In the genomic region with DNA sequence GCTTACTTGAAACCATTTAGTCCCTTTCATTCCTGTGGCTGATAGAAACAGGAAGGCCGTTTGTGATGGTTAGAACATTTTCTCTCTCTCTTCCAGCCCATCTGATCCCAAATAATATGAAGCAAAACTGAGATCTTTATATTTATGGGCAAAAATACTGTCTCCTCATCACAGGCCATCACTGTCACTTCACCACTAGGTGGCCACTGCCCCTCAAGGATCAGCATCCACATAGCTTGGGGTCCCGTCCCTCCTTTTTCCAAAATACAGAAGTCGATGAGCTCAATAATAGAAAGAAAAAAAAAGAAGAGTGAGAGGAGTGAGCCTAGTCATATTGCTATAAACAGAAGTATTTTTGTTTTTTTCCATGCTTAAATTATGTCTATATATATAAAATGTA, we compare ENCODE assay signal across 12 cellular contexts. TPM values are rescaled to one million over a fixed set of nuclear protein-coding genes. Genes with fewer than 3 reads are reported as not detected.
DNase-seq lines count a peak whose midpoint lies in the region; FAIRE-seq and TF ChIP-seq lines count a peak whose summit lies in the region.
"Had no signal": no experiment of that assay in that cellular context is flagged by ENCODE, and none has a peak within 500 bp of the region (broad histone marks: within the 10 kb centered on the region; RNA-seq: fewer than 3 reads in every experiment).

No MANE protein-coding gene starts in this region.

- dilution Hi-C loops in endothelial cell of umbilical vein (cut with MboI; ENCODE audit: extremely low pct_ligation_motif_present, low sequenced_read_pairs) = no loop called here

- no peak for FAIRE-seq in endothelial cell of umbilical vein (lab: Jason Lieb, UNC)

- H4K20me1 ChIP-seq in endothelial cell of umbilical vein (replicated peaks; ENCODE audit: control insufficient read depth, extremely low read depth, insufficient read depth, low read length) = no peaks in the 10 kb centered on the region
- no peaks in the 10 kb centered on the region for H4K20me1 ChIP-seq in smooth muscle cell (ENCODE audit: low read depth)

- POLR2A ChIA-PET in endothelial cell of umbilical vein (lab: Charles Lee) = no interaction called here

- no peak overlapping the region for H3K9ac ChIP-seq in endothelial cell of umbilical vein (replicated peaks; ENCODE audit: extremely low read depth, insufficient read depth, low read length)
- no peak overlapping the region for H3K9ac ChIP-seq in smooth muscle cell (ENCODE audit: low read depth)

- H3K27me3 ChIP-seq in endothelial cell of umbilical vein (ENCODE audit: control insufficient read depth in 2 of 2, insufficient read depth in 2 of 2, low read length in 2 of 2) = no peaks in the 10 kb centered on the region
- H3K27me3 ChIP-seq in smooth muscle cell (ENCODE audit: low read depth) = no peaks in the 10 kb centered on the region
- H3K27me3 ChIP-seq in MG63 = no peaks in the 10 kb centered on the region
- H3K27me3 ChIP-seq: stomach had no signal

- H2AFZ ChIP-seq in endothelial cell of umbilical vein (ENCODE audit: low read depth, low read length) (no peak overlapping the region), smooth muscle cell (ENCODE audit: low read depth) (no peak overlapping the region)

- DNase-seq in SIG-M5 treated with dmso at 0.1 percent for 504 hours (lab: John Stamatoyannopoulos, UW; ENCODE audit: unreplicated experiment) (peak; percentile 81), SIG-M5 (lab: John Stamatoyannopoulos, UW) (no peak), NCI-H446 treated with DMSO at 0.1 percent for 48 hours (lab: John Stamatoyannopoulos, UW) (peak; percentile 31), endothelial cell of umbilical vein (ENCODE audit: low read depth, low spot score) (no peak), smooth muscle cell (lab: John Stamatoyannopoulos, UW; ENCODE audit: unreplicated experiment) (no peak), cortex of kidney (lab: John Stamatoyannopoulos, UW) (no peak), amniotic stem cell (lab: John Stamatoyannopoulos, UW) (no peak), MG63 (no peak)
- DNase-seq: activated CD4-positive, alpha-beta T cell treated with anti-CD3 and anti-CD28 coated beads, Interleukin-2, amount 50 U/mL, for 48 hours; NCI-H2081 treated with DMSO at 0.1 percent for 48 hours; stomach had no signal

- peak; percentile 48 to 52 for TF ChIP-seq CTCF in endothelial cell of umbilical vein (IDR thresholded peaks at IDR 0.05; ENCODE audit: extremely low read depth in 1 of 2, insufficient read depth in 1 of 2, low read depth in 1 of 2, low read length in 2 of 2)
- peak; percentile 49 for TF ChIP-seq CTCF in smooth muscle cell (IDR thresholded peaks at IDR 0.05; ENCODE audit: borderline replicate concordance, insufficient read depth, poor library complexity, severe bottlenecking)

- H3K4me1 ChIP-seq in endothelial cell of umbilical vein (ENCODE audit: control insufficient read depth, extremely low read depth, insufficient read depth, low read length) (no peaks in the 10 kb centered on the region), smooth muscle cell (ENCODE audit: low read depth) (no peaks in the 10 kb centered on the region)
- H3K4me1 ChIP-seq: stomach had no signal

- H3K4me2 ChIP-seq in endothelial cell of umbilical vein (ENCODE audit: insufficient read depth, low read length) = no peak overlapping the region
- H3K4me2 ChIP-seq in smooth muscle cell = no peak overlapping the region

- TF ChIP-seq POLR2A in endothelial cell of umbilical vein (IDR thresholded peaks at IDR 0.05; ENCODE audit: low read depth, low read length) = no peak

- no peak overlapping the region for H3K4me3 ChIP-seq in endothelial cell of umbilical vein (replicated peaks in 1 of 3; ENCODE audit: insufficient read depth in 1 of 3, low read depth in 1 of 3, low read length in 3 of 3)
- H3K4me3 ChIP-seq in smooth muscle cell = no peak overlapping the region
- no peak overlapping the region for H3K4me3 ChIP-seq in MG63
- H3K4me3 ChIP-seq: stomach had no signal

- intact Hi-C loops in endothelial cell of umbilical vein (cut with micrococcal nuclease) = loop anchor here (1.0 to 2.0 kb wide), 2 partner anchors 59 to 142 kb away; no protein-coding TSS in a partner anchor

- no peaks in the 10 kb centered on the region for H3K9me1 ChIP-seq in endothelial cell of umbilical vein (replicated peaks; ENCODE audit: control insufficient read depth, extremely low read depth, insufficient read depth, low read length)

- WGBS in smooth muscle cell (ENCODE audit: low lambda C conversion rate) = 37% methylated on average over 3 of the region's 3 CpGs

- H3F3A ChIP-seq in smooth muscle cell (ENCODE audit: low read depth) = no peaks in the 10 kb centered on the region

- CTCF ChIA-PET in endothelial cell of umbilical vein (lab: Charles Lee) = interaction anchor here (0.7 to 1.7 kb wide), 6 partner anchors 9 to 145 kb away, joined by 3 to 16 read pairs (median 5); no protein-coding TSS in a partner anchor

- H3K79me2 ChIP-seq in endothelial cell of umbilical vein (ENCODE audit: control insufficient read depth, insufficient read depth, low read length) (no peaks in the 10 kb centered on the region), smooth muscle cell (ENCODE audit: low read depth) (no peaks in the 10 kb centered on the region)

- H3K27ac ChIP-seq in endothelial cell of umbilical vein (ENCODE audit: insufficient read depth, low read depth, low read length) = no peak overlapping the region
- H3K27ac ChIP-seq in smooth muscle cell (ENCODE audit: low read depth) = no peak overlapping the region
- H3K27ac ChIP-seq: stomach had no signal

- no TSS peak for BruUV-seq in endothelial cell of umbilical vein (replicated peaks; lab: Mats Ljungman, UMichigan)

- H3K9me3 ChIP-seq in endothelial cell of umbilical vein (replicated peaks; ENCODE audit: control insufficient read depth, insufficient read depth, low read length) (no peaks in the 10 kb centered on the region), smooth muscle cell (replicated peaks; ENCODE audit: low read depth) (no peaks in the 10 kb centered on the region), MG63 (no peaks in the 10 kb centered on the region)
- H3K9me3 ChIP-seq: stomach had no signal

- H3K36me3 ChIP-seq in endothelial cell of umbilical vein (ENCODE audit: control insufficient read depth in 2 of 2, extremely low read depth in 1 of 2, insufficient read depth in 2 of 2, low read length in 2 of 2) (no peaks in the 10 kb centered on the region), smooth muscle cell (ENCODE audit: low read depth) (no peaks in the 10 kb centered on the region), MG63 (no peaks in the 10 kb centered on the region)

TF ChIP-seq in endothelial cell of umbilical vein, 7 proteins besides CTCF, POLR2A, EP300 and RAD21:
- TF ChIP-seq, protein P1, sequence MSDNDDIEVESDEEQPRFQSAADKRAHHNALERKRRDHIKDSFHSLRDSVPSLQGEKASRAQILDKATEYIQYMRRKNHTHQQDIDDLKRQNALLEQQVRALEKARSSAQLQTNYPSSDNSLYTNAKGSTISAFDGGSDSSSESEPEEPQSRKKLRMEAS (IDR thresholded peaks at IDR 0.05; ENCODE audit: insufficient read depth, insufficient read length) = no peak
- no peak for TF ChIP-seq MYC (IDR thresholded peaks at IDR 0.05; ENCODE audit: low read depth, low read length)
- TF ChIP-seq JUN (IDR thresholded peaks at IDR 0.05; ENCODE audit: borderline replicate concordance, insufficient read depth, insufficient read length, low read depth) = no peak
- no peak for TF ChIP-seq POLR2AphosphoS5 (IDR thresholded peaks at IDR 0.05; ENCODE audit: insufficient read depth, low read depth, low read length)
- no peak for TF ChIP-seq FOS (IDR thresholded peaks at IDR 0.05; ENCODE audit: borderline replicate concordance, insufficient read depth, low read length)
- TF ChIP-seq EZH2 (IDR thresholded peaks at IDR 0.05; ENCODE audit: borderline replicate concordance, low read depth, low read length, severe bottlenecking) = no peak
- TF ChIP-seq GATA2 (IDR thresholded peaks at IDR 0.05; ENCODE audit: insufficient read depth, insufficient read length, low read depth, low read length) = no peak

RNA-seq across cellular contexts. Expression of a gene that starts 46.4 kb away (rescaled TPM):
- total RNA-seq in endothelial cell of umbilical vein = not detected in 2 replicates
- polyA plus RNA-seq in endothelial cell of umbilical vein = 0.10 TPM in 1 of 2 replicates, not detected in the other
- 0.09 and 0.10 TPM in 2 replicates for polyA plus RNA-seq in endothelial cell of umbilical vein (2011; cell fraction: cytosol; rRNA removed)
- polyA plus RNA-seq in endothelial cell of umbilical vein (2011; cell fraction: nucleus; rRNA removed) = not detected in 2 replicates
- not detected in 2 replicates for polyA plus RNA-seq in endothelial cell of umbilical vein (2012)
- not detected in 2 replicates for polyA minus RNA-seq in endothelial cell of umbilical vein
- not detected for polyA minus RNA-seq in endothelial cell of umbilical vein (2011; cell fraction: cytosol; rRNA and poly(A)+ RNA removed)
- not detected in 2 replicates for polyA minus RNA-seq in endothelial cell of umbilical vein (2011; cell fraction: nucleus; rRNA and poly(A)+ RNA removed)
- 38.6 and 44.4 TPM in 2 replicates for total RNA-seq in smooth muscle cell
- 27.7 and 40.5 TPM in 2 replicates for polyA plus RNA-seq in smooth muscle cell
- 3.3 and 3.4 TPM in 2 replicates for total RNA-seq in MG63 (2014; rRNA removed; shearing (Covaris generic); ENCODE audit: low replicate concordance)
- total RNA-seq: H4 had no signal

Comparison
In these comparisons a context has a peak if more than half of its experiments do, and no peak if none do; other contexts are left out.
1. DNase-seq: peak in SIG-M5 treated with dmso at 0.1 percent for 504 hours (single experiment) and NCI-H446 treated with DMSO at 0.1 percent for 48 hours (single experiment); none in SIG-M5 (single experiment), endothelial cell of umbilical vein (single experiment), smooth muscle cell (single experiment), cortex of kidney (single experiment), amniotic stem cell (single experiment) and MG63 (single experiment).